Comparison of ENCODE assay signal across 8 cellular contexts in the genomic region with DNA sequence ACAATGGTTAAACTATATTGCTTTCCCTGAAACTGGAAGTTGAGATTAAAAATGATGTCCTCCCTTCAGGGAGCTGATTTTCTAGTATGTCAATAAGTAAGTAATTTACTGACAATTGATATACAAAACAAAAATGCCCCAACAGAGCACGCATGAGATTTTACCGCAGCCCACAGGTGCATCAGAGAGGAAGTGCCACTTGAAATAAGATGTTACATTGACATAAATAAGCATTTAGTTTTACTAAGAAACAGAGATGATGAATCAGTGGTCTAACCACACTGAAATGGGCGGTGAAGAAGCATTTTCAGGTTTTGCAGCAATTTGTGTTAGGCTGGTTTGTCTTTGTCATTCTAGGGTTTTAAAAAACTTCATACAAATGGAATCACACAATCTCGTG. TPM values are rescaled to one million over a fixed set of nuclear protein-coding genes. Genes with fewer than 3 reads are reported as not detected.
DNase-seq lines count a peak whose midpoint lies in the region; ATAC-seq and TF ChIP-seq lines count a peak whose summit lies in the region.

No MANE protein-coding gene starts in this region.

- no peak for TF ChIP-seq CTCF in vagina (IDR thresholded peaks at IDR 0.05)

- peak; percentile 40 to 96 (median 66) for DNase-seq in T-helper 1 cell
- peak; percentile 65 for DNase-seq in effector CD4-positive, alpha-beta T cell
- DNase-seq in A172 (ENCODE audit: low spot score), result no peak
- DNase-seq in NCI-H1048 (lab: John Stamatoyannopoulos, UW), result no peak
- DNase-seq in vagina (ENCODE audit: extremely low spot score in 2 of 2), result no peak

- H3K4me3 ChIP-seq in vagina, result no peak overlapping the region

- intact Hi-C loops in vagina (cut with DNase I), result no loop called here

- H3K27ac ChIP-seq in vagina, result no peak overlapping the region

- H3K9me3 ChIP-seq in vagina, result no peaks in the 10 kb centered on the region

- H3K4me1 ChIP-seq in vagina, result peaks cover 4% of the 10 kb centered on the region

- H3K27me3 ChIP-seq in vagina, result no peaks in the 10 kb centered on the region

- no peaks in the 10 kb centered on the region for H3K36me3 ChIP-seq in vagina

- ATAC-seq in GM18508 (IDR thresholded peaks at IDR 0.05; ENCODE audit: insufficient read depth, unreplicated experiment), result peak; percentile 47
- peak; percentile 64 for ATAC-seq in HG02884 (IDR thresholded peaks at IDR 0.05; ENCODE audit: unreplicated experiment)
- no peak for ATAC-seq in HG02970 (IDR thresholded peaks at IDR 0.05; ENCODE audit: low FRiP score, unreplicated experiment)

- no peak for TF ChIP-seq POLR2A in vagina (IDR thresholded peaks at IDR 0.05)

RNA-seq across cellular contexts. Expression of a gene that starts 8.8 kb away (rescaled TPM):
- not detected in 2 replicates for total RNA-seq in A172 (2014; rRNA removed; shearing (Covaris generic))
- not detected for total RNA-seq in vagina

RNA-seq across cellular contexts. Expression of a gene that starts 19.0 kb away (rescaled TPM):
- total RNA-seq in A172 (2014; rRNA removed; shearing (Covaris generic)), result not detected in 2 replicates
- 28.5 TPM for total RNA-seq in vagina

Comparison
In these comparisons a context has a peak if more than half of its experiments do, and no peak if none do; other contexts are left out.
1. DNase-seq: peak in T-helper 1 cell (5 of 5) and effector CD4-positive, alpha-beta T cell (single experiment); none in A172 (single experiment), NCI-H1048 (single experiment) and vagina (0 of 2).
2. RNA of a gene that starts 19.0 kb away (total RNA-seq): 28.5 TPM in vagina (single experiment); not detected in A172; every median in the first group is over 10 times any median in the second.